ENCODE assay signal across 9 cellular contexts in the genomic region with DNA sequence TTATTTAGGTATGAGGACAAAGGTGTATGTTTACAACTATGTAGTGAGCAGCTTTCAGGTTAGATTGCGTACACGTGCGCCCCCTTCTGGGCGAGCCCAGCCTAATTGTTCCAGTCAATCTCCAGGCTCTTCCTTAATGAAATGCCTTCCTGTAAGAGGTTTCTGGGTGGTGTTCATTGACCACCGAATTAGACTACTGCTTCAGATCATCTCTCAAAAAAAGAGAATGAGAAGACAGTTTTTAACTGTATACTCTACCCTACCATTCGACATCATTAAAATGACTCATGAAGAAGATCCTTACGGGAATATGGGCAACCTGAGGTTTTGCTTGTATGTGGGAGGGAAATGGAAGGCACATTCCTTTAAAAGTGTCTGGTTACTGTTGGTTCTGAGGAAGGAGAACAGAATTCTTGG. TPM values are rescaled to one million over a fixed set of nuclear protein-coding genes. Genes with fewer than 3 reads are reported as not detected.
DNase-seq lines count a peak whose midpoint lies in the region; ATAC-seq, FAIRE-seq and TF ChIP-seq lines count a peak whose summit lies in the region.
"Had no signal": no experiment of that assay in that cellular context is flagged by ENCODE, and none has a peak within 500 bp of the region (broad histone marks: within the 10 kb centered on the region; RNA-seq: fewer than 3 reads in every experiment).

No MANE protein-coding gene starts in this region.

- no peak overlapping the region for H3K4me3 Mint-ChIP-seq in activated naive CD4-positive, alpha-beta T cell treated with anti-CD3 and anti-CD28 coated beads for 36 hours

- H3K4me1 Mint-ChIP-seq in activated naive CD4-positive, alpha-beta T cell treated with anti-CD3 and anti-CD28 coated beads for 36 hours (ENCODE audit: low read depth), result no peaks in the 10 kb centered on the region

- no peaks in the 10 kb centered on the region for H3K36me3 Mint-ChIP-seq in activated naive CD4-positive, alpha-beta T cell treated with anti-CD3 and anti-CD28 coated beads for 36 hours (ENCODE audit: low read depth)

- CTCF ChIA-PET in activated naive CD4-positive, alpha-beta T cell treated with anti-CD3 and anti-CD28 coated beads for 36 hours (lab: Charles Lee), result interaction anchor here (0.8 to 2.0 kb wide), 11 partner anchors 10 to 217 kb away, joined by 3 to 9 read pairs (median 4); no protein-coding TSS in a partner anchor

- intact Hi-C loops in activated naive CD4-positive, alpha-beta T cell treated with anti-CD3 and anti-CD28 coated beads for 36 hours (cut with micrococcal nuclease), result loop anchor here (1.0 to 2.0 kb wide), 3 partner anchors 131 to 218 kb away; no protein-coding TSS in a partner anchor
- intact Hi-C loops in left ventricle myocardium superior (cut with micrococcal nuclease), result no loop called here

- no peak overlapping the region for H3K27ac Mint-ChIP-seq in activated naive CD4-positive, alpha-beta T cell treated with anti-CD3 and anti-CD28 coated beads for 36 hours

- no peaks in the 10 kb centered on the region for H3K9me3 Mint-ChIP-seq in activated naive CD4-positive, alpha-beta T cell treated with anti-CD3 and anti-CD28 coated beads for 36 hours

- peak; percentile 78 for ATAC-seq in GM18873 (IDR thresholded peaks at IDR 0.05; ENCODE audit: low FRiP score, unreplicated experiment)
- peak; percentile 82 for ATAC-seq in HG03103 (IDR thresholded peaks at IDR 0.05; ENCODE audit: low read depth, unreplicated experiment)
- ATAC-seq in left ventricle myocardium superior, result peak; percentile 86

- peaks cover 11% of the 10 kb centered on the region for H3K27me3 Mint-ChIP-seq in activated naive CD4-positive, alpha-beta T cell treated with anti-CD3 and anti-CD28 coated beads for 36 hours (ENCODE audit: low read depth)

- TF ChIP-seq POLR2A in GM12892 (IDR thresholded peaks at IDR 0.05; ENCODE audit: low read depth, low read length), result no peak

- H3K4me3 ChIP-seq in skeletal muscle cell (ENCODE audit: low read depth, low read length), result peak overlapping the region; percentile 12

- DNase-seq in Ammon's horn (ENCODE audit: low spot score) (peak; percentile 45), NCI-H82 (lab: John Stamatoyannopoulos, UW) (peak; percentile 75), left ventricle myocardium superior (peak; percentile 87), skeletal muscle cell (ENCODE audit: low read depth) (peak; percentile 72), GM12892 (ENCODE audit: insufficient read length) (no peak)
- DNase-seq in activated naive CD4-positive, alpha-beta T cell treated with anti-CD3 and anti-CD28 coated beads for 36 hours, result peak; percentile 74

- FAIRE-seq in GM12892 (lab: Jason Lieb, UNC), result no peak

RNA-seq across cellular contexts. Expression of a gene that starts 2.1 kb away (rescaled TPM):
- total RNA-seq in activated naive CD4-positive, alpha-beta T cell treated with anti-CD3 and anti-CD28 coated beads for 36 hours, result not detected
- total RNA-seq in left ventricle myocardium superior, result 52.0 TPM
- polyA plus RNA-seq in GM12892 (2012; ENCODE audit: missing spikeins), result not detected

RNA-seq across cellular contexts. Expression of a gene that starts 51.3 kb away (rescaled TPM):
- not detected for total RNA-seq in activated naive CD4-positive, alpha-beta T cell treated with anti-CD3 and anti-CD28 coated beads for 36 hours
- not detected for total RNA-seq in left ventricle myocardium superior
- polyA plus RNA-seq in GM12892 (2012; ENCODE audit: missing spikeins), result not detected
- total RNA-seq: pulmonary artery endothelial cell had no signal

Comparison
In these comparisons a context has a peak if more than half of its experiments do, and no peak if none do; other contexts are left out.
1. RNA of a gene that starts 2.1 kb away (total RNA-seq): 52.0 TPM in left ventricle myocardium superior (single experiment); not detected in activated naive CD4-positive, alpha-beta T cell treated with anti-CD3 and anti-CD28 coated beads for 36 hours; every median in the first group is over 10 times any median in the second.
2. Peak in every context shown above with its lines, with median percentiles within 50 percentile points of each other: ATAC-seq.